In genomic region chr12:55647027-55647426, GRCh38 we compare ENCODE assay signal across 10 cellular contexts. TPM values are rescaled to one million over a fixed set of nuclear protein-coding genes. Genes with fewer than 3 reads are reported as not detected.
DNase-seq lines count a peak whose midpoint lies in the region; ATAC-seq and TF ChIP-seq lines count a peak whose summit lies in the region.
"Had no signal": no experiment of that assay in that cellular context is flagged by ENCODE, and none has a peak within 500 bp of the region (broad histone marks: within the 10 kb centered on the region; RNA-seq: fewer than 3 reads in every experiment).

No MANE protein-coding gene starts in this region.

- H3K4me3 ChIP-seq in left ventricle myocardium inferior (no peak overlapping the region), HAP-1 (no peak overlapping the region)

- H3K9me3 ChIP-seq in left ventricle myocardium inferior (replicated peaks): no peaks in the 10 kb centered on the region
- H3K9me3 ChIP-seq in HAP-1: peaks cover 4% of the 10 kb centered on the region; the same call in 1 of the 2 replicates

- H3K4me1 Mint-ChIP-seq in activated naive CD8-positive, alpha-beta T cell treated with anti-CD3 and anti-CD28 coated beads, Interleukin-2, amount 50 U/mL, for 24 hours: peaks cover 40% of the 10 kb centered on the region
- peaks cover 4% of the 10 kb centered on the region for H3K4me1 Mint-ChIP-seq in nephron
- peaks cover 5% of the 10 kb centered on the region for H3K4me1 Mint-ChIP-seq in type B pancreatic cell (ENCODE audit: unreplicated experiment)
- peaks cover 4 to 6% of the 10 kb centered on the region in 2 donors for H3K4me1 Mint-ChIP-seq in effector memory CD8-positive, alpha-beta T cell (ENCODE audit: low read depth in 2 of 2)

- H3K9me3 Mint-ChIP-seq in activated naive CD8-positive, alpha-beta T cell treated with anti-CD3 and anti-CD28 coated beads, Interleukin-2, amount 50 U/mL, for 24 hours: peaks cover 16% of the 10 kb centered on the region
- peaks cover 14% of the 10 kb centered on the region for H3K9me3 Mint-ChIP-seq in nephron
- H3K9me3 Mint-ChIP-seq in type B pancreatic cell: no peaks in the 10 kb centered on the region
- H3K9me3 Mint-ChIP-seq in effector memory CD8-positive, alpha-beta T cell: no peaks in the 10 kb centered on the region

- no peak for DNase-seq in left ventricle myocardium inferior
- no peak for DNase-seq in left ventricle myocardium superior
- DNase-seq in activated naive CD8-positive, alpha-beta T cell treated with anti-CD3 and anti-CD28 coated beads, Interleukin-2, amount 50 U/mL, for 24 hours: no peak
- DNase-seq in type B pancreatic cell (ENCODE audit: extremely low spot score, unreplicated experiment): no peak
- no peak for DNase-seq in effector memory CD8-positive, alpha-beta T cell
- DNase-seq in HAP-1 (ENCODE audit: low spot score in 2 of 2): no peak
- DNase-seq: GOT3, NCI-H1092 treated with DMSO at 0.1 percent for 48 hours had no signal

- TF ChIP-seq CTCF in left ventricle myocardium inferior (IDR thresholded peaks at IDR 0.05; ENCODE audit: borderline replicate concordance): no peak
- TF ChIP-seq CTCF in nephron (IDR thresholded peaks at IDR 0.05; ENCODE audit: unreplicated experiment in 3 of 3): no peak
- no peak for TF ChIP-seq CTCF in type B pancreatic cell (conservative IDR thresholded peaks at IDR 0.05)

- H3K27me3 ChIP-seq in left ventricle myocardium inferior (ENCODE audit: low read depth) (no peaks in the 10 kb centered on the region), HAP-1 (ENCODE audit: low read depth) (no peaks in the 10 kb centered on the region)

- no peak for ATAC-seq in left ventricle myocardium superior
- no peak for ATAC-seq in activated naive CD8-positive, alpha-beta T cell treated with anti-CD3 and anti-CD28 coated beads, Interleukin-2, amount 50 U/mL, for 24 hours
- no peak for ATAC-seq in effector memory CD8-positive, alpha-beta T cell (replicated peaks)
- no peak for ATAC-seq in GM19324 (IDR thresholded peaks at IDR 0.05; ENCODE audit: low FRiP score, unreplicated experiment)

- H3K27me3 Mint-ChIP-seq in activated naive CD8-positive, alpha-beta T cell treated with anti-CD3 and anti-CD28 coated beads, Interleukin-2, amount 50 U/mL, for 24 hours: no peaks in the 10 kb centered on the region
- H3K27me3 Mint-ChIP-seq in nephron (ENCODE audit: low read depth) (no peaks in the 10 kb centered on the region), type B pancreatic cell (peaks cover 13% of the 10 kb centered on the region)
- no peaks in the 10 kb centered on the region for H3K27me3 Mint-ChIP-seq in effector memory CD8-positive, alpha-beta T cell

- H3K36me3 Mint-ChIP-seq in activated naive CD8-positive, alpha-beta T cell treated with anti-CD3 and anti-CD28 coated beads, Interleukin-2, amount 50 U/mL, for 24 hours (ENCODE audit: low read depth): peaks cover 8% of the 10 kb centered on the region
- H3K36me3 Mint-ChIP-seq in nephron (ENCODE audit: low read depth) (no peaks in the 10 kb centered on the region), type B pancreatic cell (no peaks in the 10 kb centered on the region)
- no peaks in the 10 kb centered on the region for H3K36me3 Mint-ChIP-seq in effector memory CD8-positive, alpha-beta T cell (ENCODE audit: insufficient read depth)

- H3K27ac ChIP-seq in left ventricle myocardium inferior (replicated peaks): peak overlapping the region; percentile 71

- in situ Hi-C loops in HAP-1 (cut with MboI; ENCODE audit: low sequenced_read_pairs): no loop called here

- H3K4me1 ChIP-seq in left ventricle myocardium inferior (peaks cover 13% of the 10 kb centered on the region), HAP-1 (peaks cover 5% of the 10 kb centered on the region)

- peak overlapping the region; percentile 24 for H3K4me3 Mint-ChIP-seq in activated naive CD8-positive, alpha-beta T cell treated with anti-CD3 and anti-CD28 coated beads, Interleukin-2, amount 50 U/mL, for 24 hours
- H3K4me3 Mint-ChIP-seq in nephron: no peak overlapping the region
- H3K4me3 Mint-ChIP-seq in type B pancreatic cell: no peak overlapping the region
- no peak overlapping the region for H3K4me3 Mint-ChIP-seq in effector memory CD8-positive, alpha-beta T cell

- intact Hi-C loops in left ventricle myocardium inferior (cut with micrococcal nuclease) (no loop called here), left ventricle myocardium superior (cut with micrococcal nuclease) (no loop called here)

- peak overlapping the region; percentile 19 for H3K27ac Mint-ChIP-seq in activated naive CD8-positive, alpha-beta T cell treated with anti-CD3 and anti-CD28 coated beads, Interleukin-2, amount 50 U/mL, for 24 hours
- H3K27ac Mint-ChIP-seq in nephron (peak overlapping the region in 2 of 3 experiments; percentile 33 to 63), type B pancreatic cell (peak overlapping the region; percentile 31)
- no peak overlapping the region for H3K27ac Mint-ChIP-seq in effector memory CD8-positive, alpha-beta T cell

- H3K36me3 ChIP-seq in left ventricle myocardium inferior (no peaks in the 10 kb centered on the region), HAP-1 (replicated peaks) (no peaks in the 10 kb centered on the region)

RNA-seq across cellular contexts. Expression of gene OR10P1, which starts 10.3 kb away (rescaled TPM):
- total RNA-seq in left ventricle myocardium inferior (not detected), left ventricle myocardium superior (not detected), type B pancreatic cell (ENCODE audit: low replicate concordance) (not detected in 2 replicates)

Comparison
In these comparisons a context has a peak if more than half of its experiments do, and no peak if none do; other contexts are left out.
1. H3K27ac Mint-ChIP-seq: peak in activated naive CD8-positive, alpha-beta T cell treated with anti-CD3 and anti-CD28 coated beads, Interleukin-2, amount 50 U/mL, for 24 hours (single experiment), nephron (2 of 3) and type B pancreatic cell (single experiment); none in effector memory CD8-positive, alpha-beta T cell (0 of 2).